Comparison of ENCODE assay signal across 14 cellular contexts in genomic region chr1:235741294-235741693, GRCh38.
DNase-seq lines count a peak whose midpoint lies in the region; ATAC-seq and TF ChIP-seq lines count a peak whose summit lies in the region.
"Had no signal": no experiment of that assay in that cellular context is flagged by ENCODE, and none has a peak within 500 bp of the region (broad histone marks: within the 10 kb centered on the region; RNA-seq: fewer than 3 reads in every experiment).

No MANE protein-coding gene starts in this region.

- no peak for TF ChIP-seq POLR2A in suprapubic skin (IDR thresholded peaks at IDR 0.05)

- DNase-seq in A172 (ENCODE audit: low spot score) (peak; percentile 82), HK-2 (ENCODE audit: unreplicated experiment) (peak; percentile 20), astrocyte of the spinal cord (ENCODE audit: low read depth, low spot score) (peak; percentile 67), islet precursor cell (peak; percentile 80), HEK293T (ENCODE audit: extremely low spot score) (no peak), iPS-NIHi7 (ENCODE audit: extremely low spot score) (no peak), suprapubic skin (ENCODE audit: low spot score in 2 of 2) (no peak), aorta (no peak)
- DNase-seq: 8988T; activated CD4-positive, alpha-beta T cell treated with anti-CD3 and anti-CD28 coated beads for 48 hours; Calu3; endodermal cell; midbrain had no signal

- in situ Hi-C loops in astrocyte of the spinal cord (cut with HindIII; ENCODE audit: low sequenced_read_pairs), result no loop called here

- TF ChIP-seq CTCF in astrocyte of the spinal cord (IDR thresholded peaks at IDR 0.05; ENCODE audit: low read depth, low read length) (no peak), suprapubic skin (IDR thresholded peaks at IDR 0.05) (no peak)

- H3K4me1 ChIP-seq in suprapubic skin, result no peaks in the 10 kb centered on the region
- no peaks in the 10 kb centered on the region for H3K4me1 ChIP-seq in aorta (ENCODE audit: control insufficient read depth in 1 of 2, insufficient read depth in 2 of 2, low read length in 2 of 2)

- CTCF ChIA-PET in HEK293T (lab: Yijun Ruan, JAX), result no interaction called here

- H3K27me3 ChIP-seq in suprapubic skin (no peaks in the 10 kb centered on the region), aorta (ENCODE audit: control insufficient read depth in 1 of 2, insufficient read depth in 2 of 2, low read length in 1 of 2) (no peaks in the 10 kb centered on the region)
- H3K27me3 ChIP-seq: cardiac muscle cell had no signal

- POLR2A ChIA-PET in HEK293T (lab: Yijun Ruan, JAX), result no interaction called here

- TF ChIP-seq EP300 in suprapubic skin (IDR thresholded peaks at IDR 0.05), result no peak

- ATAC-seq in aorta (ENCODE audit: low FRiP score), result no peak

- no peaks in the 10 kb centered on the region for H3K9me3 ChIP-seq in suprapubic skin
- no peaks in the 10 kb centered on the region for H3K9me3 ChIP-seq in aorta (ENCODE audit: control insufficient read depth, low read length)

- H3K27ac ChIP-seq in suprapubic skin (no peak overlapping the region), aorta (ENCODE audit: low read depth in 1 of 2, low read length in 2 of 2) (no peak overlapping the region)
- H3K27ac ChIP-seq: cardiac muscle cell had no signal

- WGBS in suprapubic skin, result 79% methylated on average over 5 of the region's 5 CpGs
- WGBS in aorta, 2 donors, result 54 to 60% methylated on average over 5 of the region's 5 CpGs

- H3K4me3 ChIP-seq in astrocyte of the spinal cord (ENCODE audit: low read depth, low read length) (no peak overlapping the region), suprapubic skin (no peak overlapping the region), aorta (ENCODE audit: low read length in 2 of 2) (no peak overlapping the region)
- H3K4me3 ChIP-seq: cardiac muscle cell had no signal

- intact Hi-C loops in aorta (cut with DNase I), result no loop called here

- peaks cover 81% of the 10 kb centered on the region for H3K36me3 ChIP-seq in suprapubic skin
- H3K36me3 ChIP-seq in aorta (ENCODE audit: control insufficient read depth in 1 of 2, insufficient read depth in 2 of 2, low read length in 1 of 2), result peaks cover 0 to 2% of the 10 kb centered on the region in 2 donors

TF ChIP-seq in HEK293T, 16 proteins besides CTCF, POLR2A, EP300 and RAD21:
- TF ChIP-seq FOXM1 (IDR thresholded peaks at IDR 0.05; ENCODE audit: borderline replicate concordance), result no peak
- no peak for TF ChIP-seq ELF4 (IDR thresholded peaks at IDR 0.05)
- no peak for TF ChIP-seq L3MBTL2 (conservative IDR thresholded peaks at IDR 0.05)
- TF ChIP-seq LEF1 (IDR thresholded peaks at IDR 0.05; ENCODE audit: borderline replicate concordance), result no peak
- no peak for TF ChIP-seq PKNOX1 (IDR thresholded peaks at IDR 0.05)
- TF ChIP-seq HDGF (IDR thresholded peaks at IDR 0.05; ENCODE audit: borderline replicate concordance), result no peak
- TF ChIP-seq SUZ12 (IDR thresholded peaks at IDR 0.05), result no peak
- no peak for TF ChIP-seq ARNT (IDR thresholded peaks at IDR 0.05)
- no peak for TF ChIP-seq FOXA1 (IDR thresholded peaks at IDR 0.05)
- TF ChIP-seq SP1 (IDR thresholded peaks at IDR 0.05), result no peak
- TF ChIP-seq FOXK2 (IDR thresholded peaks at IDR 0.05), result no peak
- no peak for TF ChIP-seq ZNF384 (IDR thresholded peaks at IDR 0.05)

Comparison
In these comparisons a context has a peak if more than half of its experiments do, and no peak if none do; other contexts are left out.
1. DNase-seq: peak in A172 (single experiment), HK-2 (single experiment), astrocyte of the spinal cord (single experiment) and islet precursor cell (single experiment); none in HEK293T (single experiment), iPS-NIHi7 (single experiment), suprapubic skin (0 of 2) and aorta (0 of 2).